Comparison of ENCODE assay signal across 12 cellular contexts in the genomic region with DNA sequence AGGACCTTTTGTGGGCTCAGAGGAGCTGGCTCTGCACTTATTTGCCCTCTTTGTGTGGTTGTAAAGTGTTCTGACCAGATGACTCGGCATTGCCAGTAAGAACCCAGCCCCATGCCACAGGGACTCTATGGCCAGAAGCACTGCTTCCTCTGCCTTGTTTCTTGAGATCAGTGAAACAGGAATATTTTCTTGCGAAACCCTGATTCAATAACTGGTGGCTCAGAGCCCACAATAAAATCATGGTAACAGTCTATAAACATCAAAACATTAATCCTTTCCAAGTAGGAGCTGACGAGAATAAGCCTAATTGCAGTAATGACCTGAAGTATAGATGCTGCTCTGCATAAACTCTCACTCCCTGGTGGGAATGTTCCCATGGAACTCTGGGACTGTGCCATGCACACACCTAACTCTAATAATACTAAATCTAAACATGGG.
A peak's percentile ranks its signal among the peaks of the same experiment; 100 is the strongest.
DNase-seq lines count a peak whose midpoint lies in the region; ATAC-seq and TF ChIP-seq lines count a peak whose summit lies in the region.
"Had no signal": no experiment of that assay in that cellular context is flagged by ENCODE, and none has a peak within 500 bp of the region (broad histone marks: within the 10 kb centered on the region; RNA-seq: fewer than 3 reads in every experiment).

No MANE protein-coding gene starts in this region.

- no peak overlapping the region for H4K8ac ChIP-seq in mesenchymal stem cell (ENCODE audit: low read length)

- H3K18ac ChIP-seq in mesenchymal stem cell (ENCODE audit: low read depth in 1 of 2, low read length in 2 of 2), result no peak overlapping the region

- H3K36me3 ChIP-seq in mesenchymal stem cell (ENCODE audit: control insufficient read depth in 1 of 2, insufficient read depth in 2 of 2, low read depth in 1 of 2, low read length in 2 of 2), result no peaks in the 10 kb centered on the region
- H3K36me3 ChIP-seq: SJCRH30 had no signal

- no peak overlapping the region for H2AK5ac ChIP-seq in mesenchymal stem cell (ENCODE audit: low read length, severe bottlenecking)

- H3K4ac ChIP-seq in mesenchymal stem cell (ENCODE audit: low read depth in 1 of 2, low read length in 2 of 2), result no peak overlapping the region

- no peak overlapping the region for H2BK15ac ChIP-seq in mesenchymal stem cell (ENCODE audit: low read depth, poor library complexity, severe bottlenecking)

- DNase-seq in AG09319 (ENCODE audit: extremely low read depth, low read depth) (peak; percentile 69), NCI-H2107 treated with DMSO at 0.1 percent for 48 hours (lab: John Stamatoyannopoulos, UW; ENCODE audit: unreplicated experiment) (peak; percentile 57), epithelial cell of esophagus (ENCODE audit: low read depth) (peak; percentile 58), mesenchymal stem cell (peak; percentile 78), UCSD-AML1 (lab: John Stamatoyannopoulos, UW; ENCODE audit: unreplicated experiment) (no peak), NCI-H2227 treated with DMSO at 0.1 percent for 48 hours (lab: John Stamatoyannopoulos, UW) (no peak)
- no peak for DNase-seq in activated CD4-positive, alpha-beta memory T cell treated with anti-CD3 and anti-CD28 coated beads for 36 hours
- DNase-seq: COR-L47, SJCRH30, small intestine had no signal

- H3K4me1 Mint-ChIP-seq in activated CD4-positive, alpha-beta memory T cell treated with anti-CD3 and anti-CD28 coated beads for 36 hours (ENCODE audit: low read depth), result no peaks in the 10 kb centered on the region

- no peak overlapping the region for H2AFZ ChIP-seq in mesenchymal stem cell (ENCODE audit: low read depth, low read length)

- H3K27me3 ChIP-seq in mesenchymal stem cell (ENCODE audit: control insufficient read depth in 1 of 2, insufficient read depth in 1 of 2, low read length in 2 of 2), result no peaks in the 10 kb centered on the region
- H3K27me3 ChIP-seq: SJCRH30 had no signal

- no peaks in the 10 kb centered on the region for H3K79me1 ChIP-seq in mesenchymal stem cell (replicated peaks; ENCODE audit: low read length, poor library complexity, severe bottlenecking)

- no peak overlapping the region for H3K4me3 Mint-ChIP-seq in activated CD4-positive, alpha-beta memory T cell treated with anti-CD3 and anti-CD28 coated beads for 36 hours

- H3K27ac Mint-ChIP-seq in activated CD4-positive, alpha-beta memory T cell treated with anti-CD3 and anti-CD28 coated beads for 36 hours, result no peak overlapping the region

- no peak overlapping the region for H4K91ac ChIP-seq in mesenchymal stem cell (ENCODE audit: low read length)

- H3K9me3 Mint-ChIP-seq in activated CD4-positive, alpha-beta memory T cell treated with anti-CD3 and anti-CD28 coated beads for 36 hours, result no peaks in the 10 kb centered on the region

- H2BK5ac ChIP-seq in mesenchymal stem cell (ENCODE audit: low read depth, low read length, poor library complexity, severe bottlenecking), result no peak overlapping the region

- no peaks in the 10 kb centered on the region for H3K36me3 Mint-ChIP-seq in activated CD4-positive, alpha-beta memory T cell treated with anti-CD3 and anti-CD28 coated beads for 36 hours

- POLR2A ChIA-PET in activated CD4-positive, alpha-beta memory T cell treated with anti-CD3 and anti-CD28 coated beads for 36 hours (lab: Charles Lee), result no interaction called here

- peak overlapping the region in 1 of 2 experiments; percentile 24 for H2BK12ac ChIP-seq in mesenchymal stem cell (ENCODE audit: low read length in 2 of 2)

- no peaks in the 10 kb centered on the region for H3K27me3 Mint-ChIP-seq in activated CD4-positive, alpha-beta memory T cell treated with anti-CD3 and anti-CD28 coated beads for 36 hours

- no peak overlapping the region for H3K4me2 ChIP-seq in mesenchymal stem cell (ENCODE audit: low read length, poor library complexity, severe bottlenecking)

- H2BK120ac ChIP-seq in mesenchymal stem cell (ENCODE audit: low read depth, low read length), result no peak overlapping the region

- H3K23ac ChIP-seq in mesenchymal stem cell (ENCODE audit: low read length in 2 of 2), result no peak overlapping the region

- no peak overlapping the region for H3K14ac ChIP-seq in mesenchymal stem cell (ENCODE audit: low read length in 2 of 2)

- CTCF ChIA-PET in activated CD4-positive, alpha-beta memory T cell treated with anti-CD3 and anti-CD28 coated beads for 36 hours (lab: Charles Lee), result no interaction called here

- peak overlapping the region; percentile 8 for H3K27ac ChIP-seq in mesenchymal stem cell (ENCODE audit: low read length, poor library complexity, severe bottlenecking)
- H3K27ac ChIP-seq: SJCRH30 had no signal

- H3K4me3 ChIP-seq in epithelial cell of esophagus (ENCODE audit: low read length), result no peak overlapping the region
- H3K4me3 ChIP-seq in mesenchymal stem cell (ENCODE audit: insufficient read depth in 1 of 2, low read depth in 1 of 2, low read length in 2 of 2), result no peak overlapping the region
- H3K4me3 ChIP-seq: coronary artery, SJCRH30 had no signal

- peak overlapping the region; percentile 64 for H3K9ac ChIP-seq in mesenchymal stem cell (ENCODE audit: low read length)

- WGBS in mesenchymal stem cell, result 32% methylated on average over 3 of the region's 3 CpGs

- intact Hi-C loops in activated CD4-positive, alpha-beta memory T cell treated with anti-CD3 and anti-CD28 coated beads for 36 hours (cut with micrococcal nuclease), result no loop called here

- no peak for ATAC-seq in HG02938 (IDR thresholded peaks at IDR 0.05; ENCODE audit: unreplicated experiment)

- no peaks in the 10 kb centered on the region for H3K9me3 ChIP-seq in mesenchymal stem cell (ENCODE audit: control insufficient read depth, low read length)
- H3K9me3 ChIP-seq: SJCRH30 had no signal

- H3K4me1 ChIP-seq in mesenchymal stem cell (ENCODE audit: control insufficient read depth, insufficient read depth, low read depth, low read length), result no peaks in the 10 kb centered on the region
- H3K4me1 ChIP-seq: SJCRH30 had no signal

- TF ChIP-seq CTCF in AG09319 (IDR thresholded peaks at IDR 0.05; ENCODE audit: low read depth, low read length), result no peak
- TF ChIP-seq CTCF in epithelial cell of esophagus (IDR thresholded peaks at IDR 0.05; ENCODE audit: insufficient read depth, low read depth, low read length, missing control alignments), result no peak

Comparison
In these comparisons a context has a peak if more than half of its experiments do, and no peak if none do; other contexts are left out.
1. DNase-seq: peak in AG09319 (single experiment), NCI-H2107 treated with DMSO at 0.1 percent for 48 hours (single experiment), epithelial cell of esophagus (single experiment) and mesenchymal stem cell (single experiment); none in UCSD-AML1 (single experiment), activated CD4-positive, alpha-beta memory T cell treated with anti-CD3 and anti-CD28 coated beads for 36 hours (single experiment) and NCI-H2227 treated with DMSO at 0.1 percent for 48 hours (single experiment).